Comparison of ENCODE assay signal across 8 cellular contexts in genomic region chr7:32494946-32495297, GRCh38. TPM values are rescaled to one million over a fixed set of nuclear protein-coding genes. Genes with fewer than 3 reads are reported as not detected.
DNase-seq lines count a peak whose midpoint lies in the region; ATAC-seq, FAIRE-seq and TF ChIP-seq lines count a peak whose summit lies in the region.

No MANE protein-coding gene starts in this region.

- no peaks in the 10 kb centered on the region for H3K27me3 Mint-ChIP-seq in activated naive CD4-positive, alpha-beta T cell treated with anti-CD3 and anti-CD28 coated beads for 36 hours (ENCODE audit: low read depth)

- peaks cover 7% of the 10 kb centered on the region for H3K36me3 Mint-ChIP-seq in activated naive CD4-positive, alpha-beta T cell treated with anti-CD3 and anti-CD28 coated beads for 36 hours (ENCODE audit: low read depth)

- H3K27ac Mint-ChIP-seq in activated naive CD4-positive, alpha-beta T cell treated with anti-CD3 and anti-CD28 coated beads for 36 hours = peak overlapping the region; percentile 87

- no peak for DNase-seq in activated naive CD4-positive, alpha-beta T cell treated with anti-CD3 and anti-CD28 coated beads for 36 hours
- DNase-seq in activated naive CD4-positive, alpha-beta T cell treated with Interleukin-2 at 50 U/mL for 16 hours = no peak
- DNase-seq in bronchial epithelial cell (ENCODE audit: low read depth) = no peak
- DNase-seq in C1 segment of cervical spinal cord (lab: John Stamatoyannopoulos, UW) = no peak
- DNase-seq in activated CD8-positive, alpha-beta memory T cell treated with anti-CD3 and anti-CD28 coated beads for 24 hours = no peak

- no peaks in the 10 kb centered on the region for H3K36me3 ChIP-seq in bronchial epithelial cell (ENCODE audit: control insufficient read depth, insufficient read depth, low read length)

- peaks cover 34% of the 10 kb centered on the region for H3K4me1 Mint-ChIP-seq in activated naive CD4-positive, alpha-beta T cell treated with anti-CD3 and anti-CD28 coated beads for 36 hours (ENCODE audit: low read depth)

- TF ChIP-seq CTCF in bronchial epithelial cell (IDR thresholded peaks at IDR 0.05; ENCODE audit: insufficient read depth, low read length, severe bottlenecking) = no peak

- CTCF ChIA-PET in activated naive CD4-positive, alpha-beta T cell treated with anti-CD3 and anti-CD28 coated beads for 36 hours (lab: Charles Lee) = no interaction called here

- ATAC-seq in HG03575 (IDR thresholded peaks at IDR 0.05; ENCODE audit: extremely low read depth, insufficient number of reproducible peaks, low FRiP score, unreplicated experiment) (peak; percentile 11), GM21423 (IDR thresholded peaks at IDR 0.05; ENCODE audit: unreplicated experiment) (no peak)

- no peaks in the 10 kb centered on the region for H3K9me3 ChIP-seq in mononuclear cell (ENCODE audit: low read depth, low read length)

- H3K9me3 Mint-ChIP-seq in activated naive CD4-positive, alpha-beta T cell treated with anti-CD3 and anti-CD28 coated beads for 36 hours = peaks cover 3% of the 10 kb centered on the region

- intact Hi-C loops in activated naive CD4-positive, alpha-beta T cell treated with anti-CD3 and anti-CD28 coated beads for 36 hours (cut with micrococcal nuclease) = loop anchor here (1.0 to 10.0 kb wide), 10 partner anchors 8 to 1990 kb away; partner anchors contain the start of genes BBS9, GARS1 and GGCT

- H3K27me3 ChIP-seq in bronchial epithelial cell (ENCODE audit: control insufficient read depth, insufficient read depth, low read length) (no peaks in the 10 kb centered on the region), mononuclear cell (ENCODE audit: insufficient read depth, low read length) (no peaks in the 10 kb centered on the region)

- H3K4me3 Mint-ChIP-seq in activated naive CD4-positive, alpha-beta T cell treated with anti-CD3 and anti-CD28 coated beads for 36 hours = peak overlapping the region; percentile 96

- FAIRE-seq in bronchial epithelial cell (lab: Jason Lieb, UNC) = no peak

- peak overlapping the region; percentile 95 for H3K4me3 ChIP-seq in bronchial epithelial cell (ENCODE audit: low read depth, low read length)
- H3K4me3 ChIP-seq in mononuclear cell (ENCODE audit: low read length) = peak overlapping the region; percentile 56

- H3K4me1 ChIP-seq in mononuclear cell (ENCODE audit: insufficient read depth, low read length) = peaks cover 30% of the 10 kb centered on the region

RNA-seq across cellular contexts. Expression of gene AVL9, which starts 0.4 kb away (rescaled TPM):
- total RNA-seq in activated naive CD4-positive, alpha-beta T cell treated with anti-CD3 and anti-CD28 coated beads for 36 hours = 10 to 100 TPM; 29.6 to 38.0 TPM
- 32.5 and 34.0 TPM in 2 replicates for total RNA-seq in bronchial epithelial cell
- 22.7 TPM for total RNA-seq in mononuclear cell

RNA-seq across cellular contexts. Expression of gene LSM5, which starts 4.7 kb away (rescaled TPM):
- 100 to 1,000 TPM; 132 to 141 TPM for total RNA-seq in activated naive CD4-positive, alpha-beta T cell treated with anti-CD3 and anti-CD28 coated beads for 36 hours
- total RNA-seq in bronchial epithelial cell (11.3 and 13.8 TPM in 2 replicates), mononuclear cell (15.8 TPM)
